In genomic region chr9:128062856-128063831, GRCh38 we compare ENCODE assay signal across 2 cellular contexts.
TF ChIP-seq lines count a peak whose summit lies in the region.

No MANE protein-coding gene starts in this region.

TF ChIP-seq in IMR-90, 13 proteins besides CTCF, POLR2A, EP300 and RAD21:
- TF ChIP-seq SMC3 (IDR thresholded peaks at IDR 0.05; ENCODE audit: low read depth, low read length) (no peak), CHD1 (IDR thresholded peaks at IDR 0.05; ENCODE audit: low read depth, low read length) (no peak), NFE2L2 (IDR thresholded peaks at IDR 0.05; ENCODE audit: low read depth, low read length) (no peak), RFX5 (IDR thresholded peaks at IDR 0.05; ENCODE audit: low read depth, low read length) (no peak), RCOR1 (IDR thresholded peaks at IDR 0.05; ENCODE audit: insufficient replicate concordance, low read length) (no peak), ELK1 (IDR thresholded peaks at IDR 0.05; ENCODE audit: borderline replicate concordance, low read depth, low read length) (no peak), MXI1 (IDR thresholded peaks at IDR 0.05; ENCODE audit: borderline replicate concordance, low read depth, low read length) (no peak), USF2 (IDR thresholded peaks at IDR 0.05; ENCODE audit: low read depth, low read length) (no peak), MAZ (IDR thresholded peaks at IDR 0.05; ENCODE audit: borderline replicate concordance, low read depth, low read length) (no peak), CEBPB (IDR thresholded peaks at IDR 0.05; ENCODE audit: low read depth, low read length) (no peak), FOS (IDR thresholded peaks at IDR 0.05; ENCODE audit: low read depth, low read length) (no peak), MAFK (IDR thresholded peaks at IDR 0.05; ENCODE audit: low read depth, low read length) (no peak), BHLHE40 (IDR thresholded peaks at IDR 0.05; ENCODE audit: low read depth, low read length) (no peak)
TF ChIP-seq in IMR-90: peak in this region for 0.

TF ChIP-seq in SK-N-SH, 30 proteins besides CTCF, POLR2A, EP300 and RAD21:
- TF ChIP-seq TCF12 (IDR thresholded peaks at IDR 0.05) (no peak), JUND (IDR thresholded peaks at IDR 0.05) (no peak), POLR2AphosphoS5 (IDR thresholded peaks at IDR 0.05; ENCODE audit: low read depth, low read length) (no peak), RFX5 (IDR thresholded peaks at IDR 0.05; ENCODE audit: low read length) (no peak), REST (IDR thresholded peaks at IDR 0.05; ENCODE audit: low read depth, low read length) (no peak), TAF1 (IDR thresholded peaks at IDR 0.05; ENCODE audit: borderline replicate concordance, low read depth, low read length) (no peak), CHD2 (IDR thresholded peaks at IDR 0.05; ENCODE audit: low read length, partially characterized antibody) (no peak), MAX (IDR thresholded peaks at IDR 0.05; ENCODE audit: low read depth) (no peak), MEF2A (IDR thresholded peaks at IDR 0.05; ENCODE audit: borderline replicate concordance, low read depth) (no peak), FOXM1 (IDR thresholded peaks at IDR 0.05; ENCODE audit: low read depth) (no peak), MXI1 (IDR thresholded peaks at IDR 0.05; ENCODE audit: low read depth, low read length) (no peak), USF1 (IDR thresholded peaks at IDR 0.05; ENCODE audit: borderline replicate concordance, low read depth) (no peak), NFIC (IDR thresholded peaks at IDR 0.05; ENCODE audit: borderline replicate concordance) (no peak), TEAD4 (IDR thresholded peaks at IDR 0.05; ENCODE audit: borderline replicate concordance, insufficient read depth) (no peak), GABPA (IDR thresholded peaks at IDR 0.05; ENCODE audit: low read depth) (no peak), ELF1 (IDR thresholded peaks at IDR 0.05) (no peak), RCOR1 (IDR thresholded peaks at IDR 0.05; ENCODE audit: low read length) (no peak), NRF1 (IDR thresholded peaks at IDR 0.05; ENCODE audit: low read depth, low read length) (no peak), FOXJ3 (CRISPR knock-in tag; IDR thresholded peaks at IDR 0.05) (no peak)
